In the genomic region with DNA sequence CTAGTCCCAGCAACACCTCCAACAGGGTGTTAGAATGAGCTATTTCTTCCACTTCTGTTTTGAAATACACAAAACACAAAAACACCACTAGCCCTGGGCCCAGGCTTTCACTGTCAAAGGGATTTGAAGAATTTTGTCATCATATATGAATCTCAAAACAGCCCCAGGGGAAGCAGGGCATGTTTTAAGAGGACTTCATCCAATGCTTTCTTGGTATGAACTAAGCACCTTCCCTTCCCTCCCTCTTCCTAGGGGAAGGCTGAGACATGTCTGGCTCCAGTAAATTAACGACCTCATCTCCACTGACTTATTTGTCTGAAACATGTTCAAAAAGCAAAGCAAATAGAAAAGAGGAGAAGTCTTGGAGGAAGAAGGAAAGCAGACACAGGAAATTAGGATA, we compare ENCODE assay signal across 21 cellular contexts.
A peak's percentile ranks its signal among the peaks of the same experiment; 100 is the strongest.
DNase-seq lines count a peak whose midpoint lies in the region; ATAC-seq, FAIRE-seq and TF ChIP-seq lines count a peak whose summit lies in the region.
"Had no signal": no experiment of that assay in that cellular context is flagged by ENCODE, and none has a peak within 500 bp of the region (broad histone marks: within the 10 kb centered on the region; RNA-seq: fewer than 3 reads in every experiment).

No MANE protein-coding gene starts in this region.

- H3K27ac Mint-ChIP-seq in activated T-cell treated with anti-CD3 and anti-CD28 coated beads, Interleukin-2, amount 50 U/mL, for 24 hours: no peak overlapping the region
- H3K27ac Mint-ChIP-seq: activated naive CD4-positive, alpha-beta T cell treated with anti-CD3 and anti-CD28 coated beads for 36 hours had no signal

- CTCF ChIA-PET in mammary epithelial cell (lab: Charles Lee; ENCODE audit: low non-redundant PET): interaction anchor here (0.6 kb wide), 2 partner anchors 81 to 149 kb away, joined by 3 to 4 read pairs; no protein-coding TSS in a partner anchor

- H3K4me1 ChIP-seq in mammary epithelial cell (ENCODE audit: insufficient read depth, low read length) (peaks cover 41% of the 10 kb centered on the region), foreskin keratinocyte (peaks cover 38% of the 10 kb centered on the region), spleen (peaks cover 0 to 6% (median 3%) of the 10 kb centered on the region in 6 donors), left ventricle myocardium inferior (no peaks in the 10 kb centered on the region)
- H3K4me1 ChIP-seq: colonic mucosa had no signal

- BruUV-seq in mammary epithelial cell (replicated peaks; lab: Mats Ljungman, UMichigan): no TSS peak

- TF ChIP-seq CTCF in mammary epithelial cell (conservative IDR thresholded peaks at IDR 0.05 in 1 of 2, IDR thresholded peaks at IDR 0.05 in 1 of 2; ENCODE audit: extremely low read depth in 1 of 2, insufficient read depth in 1 of 2, low read depth in 1 of 2, low read length in 2 of 2) (no peak), foreskin keratinocyte (conservative IDR thresholded peaks at IDR 0.05) (no peak), spleen (IDR thresholded peaks at IDR 0.05 in 8 of 11, conservative IDR thresholded peaks at IDR 0.05 in 3 of 11) (no peak), left ventricle myocardium inferior (IDR thresholded peaks at IDR 0.05; ENCODE audit: borderline replicate concordance) (no peak)

- H3K4me1 Mint-ChIP-seq in activated T-cell treated with anti-CD3 and anti-CD28 coated beads, Interleukin-2, amount 50 U/mL, for 24 hours (ENCODE audit: low read depth): no peaks in the 10 kb centered on the region

- DNase-seq in HTR-8/SVneo (ENCODE audit: insufficient read length, low spot score) (peak; percentile 30), mammary epithelial cell (peak; percentile 62), foreskin keratinocyte (peak; percentile 58 to 84), spleen (peak; percentile 2), glomerular visceral epithelial cell (ENCODE audit: extremely low spot score) (no peak), left ventricle myocardium inferior (no peak)
- DNase-seq in activated T-cell treated with anti-CD3 and anti-CD28 coated beads, Interleukin-2, amount 50 U/mL, for 24 hours: no peak
- DNase-seq: activated naive CD4-positive, alpha-beta T cell treated with anti-CD3 and anti-CD28 coated beads for 36 hours; activated T-cell treated with anti-CD3 and anti-CD28 coated beads for 4 hours; colonic mucosa; KG1; left ventricle myocardium superior; NCI-H1048; NCI-H1930; NCI-H510A treated with DMSO at 0.1 percent for 48 hours; stimulated activated naive CD4-positive, alpha-beta T cell treated with Interleukin-2 at 50 U/mL for 16 hours; SW 1271; tibial artery had no signal

- no peak for FAIRE-seq in HTR-8/SVneo (lab: Jason Lieb, UNC)

- H3K4me3 Mint-ChIP-seq in activated T-cell treated with anti-CD3 and anti-CD28 coated beads, Interleukin-2, amount 50 U/mL, for 24 hours: no peak overlapping the region
- H3K4me3 Mint-ChIP-seq: activated naive CD4-positive, alpha-beta T cell treated with anti-CD3 and anti-CD28 coated beads for 36 hours had no signal

- TF ChIP-seq POLR2A in spleen (IDR thresholded peaks at IDR 0.05): no peak

- H3K36me3 Mint-ChIP-seq in activated T-cell treated with anti-CD3 and anti-CD28 coated beads, Interleukin-2, amount 50 U/mL, for 24 hours (ENCODE audit: low read depth): no peaks in the 10 kb centered on the region

- no peaks in the 10 kb centered on the region for H4K20me1 ChIP-seq in mammary epithelial cell (ENCODE audit: insufficient read depth, low read length)

- H3K27ac ChIP-seq in mammary epithelial cell (ENCODE audit: insufficient read depth, low read depth, low read length) (no peak overlapping the region), foreskin keratinocyte (no peak overlapping the region), spleen (no peak overlapping the region), left ventricle myocardium inferior (replicated peaks) (no peak overlapping the region)
- H3K27ac ChIP-seq: right atrium auricular region, tibial artery had no signal

- H3K27me3 ChIP-seq in mammary epithelial cell (ENCODE audit: insufficient read depth, low read length): no peaks in the 10 kb centered on the region
- peaks cover 15% of the 10 kb centered on the region for H3K27me3 ChIP-seq in foreskin keratinocyte
- no peaks in the 10 kb centered on the region for H3K27me3 ChIP-seq in spleen (replicated peaks in 1 of 7)
- H3K27me3 ChIP-seq in left ventricle myocardium inferior (ENCODE audit: low read depth): no peaks in the 10 kb centered on the region
- H3K27me3 ChIP-seq: colonic mucosa, right atrium auricular region, tibial artery had no signal

- intact Hi-C loops in mammary epithelial cell (cut with micrococcal nuclease): no loop called here
- intact Hi-C loops in spleen (cut with DNase I; ENCODE audit: low total_unique reads): no loop called here
- intact Hi-C loops in left ventricle myocardium inferior (cut with micrococcal nuclease): no loop called here

- no peaks in the 10 kb centered on the region for H3K79me2 ChIP-seq in mammary epithelial cell (ENCODE audit: insufficient read depth, low read length)

- ATAC-seq in foreskin keratinocyte (peak; percentile 26), GM21619 (IDR thresholded peaks at IDR 0.05; ENCODE audit: unreplicated experiment) (no peak)
- ATAC-seq: left ventricle myocardium superior, Right ventricle myocardium inferior had no signal

- in situ Hi-C loops in mammary epithelial cell (cut with MboI; ENCODE audit: low sequenced_read_pairs in 2 of 2): loop anchor here in 1 of 2 donors (5.0 kb wide), 1 partner anchor 86 kb away; no protein-coding TSS in a partner anchor

- no peak overlapping the region for H3K9ac ChIP-seq in mammary epithelial cell (ENCODE audit: insufficient read depth, low read length)

- no peaks in the 10 kb centered on the region for H3K9me3 Mint-ChIP-seq in activated T-cell treated with anti-CD3 and anti-CD28 coated beads, Interleukin-2, amount 50 U/mL, for 24 hours
- H3K9me3 Mint-ChIP-seq: activated naive CD4-positive, alpha-beta T cell treated with anti-CD3 and anti-CD28 coated beads for 36 hours had no signal

- H2AFZ ChIP-seq in mammary epithelial cell (ENCODE audit: low read depth, low read length): no peak overlapping the region

- H3K4me2 ChIP-seq in mammary epithelial cell (ENCODE audit: insufficient read depth, low read depth, low read length): peak overlapping the region; percentile 20

- no peak overlapping the region for H3K4me3 ChIP-seq in mammary epithelial cell (replicated peaks in 1 of 3; ENCODE audit: insufficient read depth in 1 of 3, low read depth in 2 of 3, low read length in 3 of 3)
- no peak overlapping the region for H3K4me3 ChIP-seq in spleen
- no peak overlapping the region for H3K4me3 ChIP-seq in left ventricle myocardium inferior
- H3K4me3 ChIP-seq: colonic mucosa, right atrium auricular region, tibial artery had no signal

- dilution Hi-C loops in mammary epithelial cell (cut with HindIII; ENCODE audit: low sequenced_read_pairs): no loop called here

- WGBS in mammary epithelial cell (ENCODE audit: low coverage, missing lambda C conversion rate): 0% methylated on average over 1 of the region's 1 CpG
- 14 to 83% (median 64%) methylated on average over 1 of the region's 1 CpG for WGBS in spleen, 5 donors

- H3K36me3 ChIP-seq in mammary epithelial cell (ENCODE audit: insufficient read depth, low read length): no peaks in the 10 kb centered on the region
- no peaks in the 10 kb centered on the region for H3K36me3 ChIP-seq in spleen
- no peaks in the 10 kb centered on the region for H3K36me3 ChIP-seq in left ventricle myocardium inferior
- H3K36me3 ChIP-seq: colonic mucosa, right atrium auricular region, tibial artery had no signal

- H3K9me3 ChIP-seq in mammary epithelial cell (replicated peaks; ENCODE audit: insufficient read depth, low read length) (no peaks in the 10 kb centered on the region), spleen (no peaks in the 10 kb centered on the region), left ventricle myocardium inferior (replicated peaks) (no peaks in the 10 kb centered on the region)
- H3K9me3 ChIP-seq: colonic mucosa, right atrium auricular region, tibial artery had no signal

- H3K27me3 Mint-ChIP-seq in activated T-cell treated with anti-CD3 and anti-CD28 coated beads, Interleukin-2, amount 50 U/mL, for 24 hours: no peaks in the 10 kb centered on the region

Comparison
In these comparisons a context has a peak if more than half of its experiments do, and no peak if none do; other contexts are left out.
1. DNase-seq: peak in HTR-8/SVneo (single experiment), mammary epithelial cell (single experiment), foreskin keratinocyte (2 of 2) and spleen (single experiment); none in glomerular visceral epithelial cell (single experiment), left ventricle myocardium inferior (single experiment) and activated T-cell treated with anti-CD3 and anti-CD28 coated beads, Interleukin-2, amount 50 U/mL, for 24 hours (single experiment).